ENCODE assay signal across 11 cellular contexts in genomic region chr2:220076734-220077133, GRCh38.
DNase-seq lines count a peak whose midpoint lies in the region; ATAC-seq and TF ChIP-seq lines count a peak whose summit lies in the region.
"Had no signal": no experiment of that assay in that cellular context is flagged by ENCODE, and none has a peak within 500 bp of the region (broad histone marks: within the 10 kb centered on the region; RNA-seq: fewer than 3 reads in every experiment).

No MANE protein-coding gene starts in this region.

- DNase-seq in NCI-H510A treated with DMSO at 0.1 percent for 48 hours (lab: John Stamatoyannopoulos, UW) (peak; percentile 15), NCI-H510A (lab: John Stamatoyannopoulos, UW) (no peak), brain microvascular endothelial cell (peak; percentile 80), iPS-NIHi7 (ENCODE audit: extremely low spot score) (peak; percentile 37), vagina (ENCODE audit: extremely low spot score in 2 of 2) (no peak), NCI-H2081 treated with DMSO at 0.1 percent for 48 hours (lab: John Stamatoyannopoulos, UW) (no peak), upper lobe of right lung (no peak), G401 (ENCODE audit: low spot score) (no peak)
- DNase-seq: stimulated activated naive B cell treated with anti-CD40 and anti-IgM and Interleukin-4, amounts not matched to agents 10 μg/mL and 1 μg/mL and 100 μg/mL, for 72 hours; WERI-Rb-1 had no signal

- H3K9me3 ChIP-seq in vagina (no peaks in the 10 kb centered on the region), upper lobe of right lung (no peaks in the 10 kb centered on the region)
- H3K9me3 ChIP-seq: A549 had no signal

- no peak for ATAC-seq in upper lobe of right lung
- ATAC-seq: A549; stimulated activated naive B cell treated with anti-CD40 and anti-IgM and Interleukin-4, amounts not matched to agents 10 μg/mL and 1 μg/mL and 100 μg/mL, for 72 hours had no signal

- H3K27ac ChIP-seq in brain microvascular endothelial cell (peak overlapping the region; percentile 65), vagina (peak overlapping the region; percentile 51), upper lobe of right lung (no peak overlapping the region)
- H3K27ac ChIP-seq: WERI-Rb-1 had no signal

- TF ChIP-seq POLR2A in vagina (IDR thresholded peaks at IDR 0.05) = no peak

- H3K4me1 ChIP-seq in vagina = peaks cover 27% of the 10 kb centered on the region
- no peaks in the 10 kb centered on the region for H3K4me1 ChIP-seq in upper lobe of right lung

- intact Hi-C loops in vagina (cut with DNase I) (no loop called here), upper lobe of right lung (cut with DNase I) (no loop called here)

- H3K27me3 ChIP-seq in brain microvascular endothelial cell (replicated peaks) (no peaks in the 10 kb centered on the region), vagina (no peaks in the 10 kb centered on the region), upper lobe of right lung (no peaks in the 10 kb centered on the region)

- TF ChIP-seq CTCF in brain microvascular endothelial cell (IDR thresholded peaks at IDR 0.05; ENCODE audit: low read depth, low read length, missing control alignments) (peak; percentile 73), vagina (IDR thresholded peaks at IDR 0.05) (no peak), upper lobe of right lung (IDR thresholded peaks at IDR 0.05) (no peak)

- no peak overlapping the region for H3K4me3 ChIP-seq in brain microvascular endothelial cell (ENCODE audit: low read depth, low read length)
- H3K4me3 ChIP-seq in vagina = no peak overlapping the region
- H3K4me3 ChIP-seq in upper lobe of right lung = no peak overlapping the region
- H3K4me3 ChIP-seq: A549 had no signal

- no peaks in the 10 kb centered on the region for H3K36me3 ChIP-seq in brain microvascular endothelial cell (replicated peaks)
- H3K36me3 ChIP-seq in vagina = no peaks in the 10 kb centered on the region
- no peaks in the 10 kb centered on the region for H3K36me3 ChIP-seq in upper lobe of right lung
- H3K36me3 ChIP-seq: WERI-Rb-1 had no signal

- in situ Hi-C loops in brain microvascular endothelial cell (cut with HindIII; ENCODE audit: low pct_ligation_motif_present, low sequenced_read_pairs) (no loop called here), G401 (cut with HindIII; ENCODE audit: low sequenced_read_pairs) (no loop called here)

Comparison
In these comparisons a context has a peak if more than half of its experiments do, and no peak if none do; other contexts are left out.
1. DNase-seq: peak in NCI-H510A treated with DMSO at 0.1 percent for 48 hours (single experiment), brain microvascular endothelial cell (single experiment) and iPS-NIHi7 (single experiment); none in NCI-H510A (single experiment), vagina (0 of 2), NCI-H2081 treated with DMSO at 0.1 percent for 48 hours (single experiment), upper lobe of right lung (single experiment) and G401 (single experiment).